Comparison of ENCODE assay signal across 13 cellular contexts in the genomic region with DNA sequence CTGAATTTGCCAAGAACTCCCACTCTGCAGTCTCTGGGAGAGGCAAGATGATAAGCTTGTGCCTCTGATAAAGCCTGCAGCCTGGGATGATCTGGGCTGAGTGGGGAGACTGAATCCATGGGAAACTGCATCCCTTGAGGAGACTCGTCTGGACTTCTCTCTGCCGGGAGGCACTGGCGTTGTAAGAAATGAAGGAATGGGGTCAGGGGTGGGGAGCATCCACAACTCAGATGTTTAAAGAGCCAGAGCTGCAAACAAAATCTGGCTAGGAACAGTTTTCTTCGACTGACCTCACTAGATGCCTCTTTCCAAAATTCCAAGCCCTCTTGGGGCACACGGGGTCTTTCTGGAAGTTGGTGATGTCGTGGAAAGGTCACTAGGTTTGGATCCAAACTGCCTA.
"Had no signal": no experiment of that assay in that cellular context is flagged by ENCODE, and none has a peak within 500 bp of the region (broad histone marks: within the 10 kb centered on the region; RNA-seq: fewer than 3 reads in every experiment).

No MANE protein-coding gene starts in this region.

- H3K36me3 ChIP-seq: ascending aorta had no signal

- H3K9me3 ChIP-seq: ascending aorta had no signal

- DNase-seq: activated CD4-positive, alpha-beta T cell treated with anti-CD3 and anti-CD28 coated beads for 48 hours; activated CD8-positive, alpha-beta memory T cell treated with anti-CD3 and anti-CD28 coated beads, Interleukin-2, amount 50 U/mL, for 48 hours; activated CD8-positive, alpha-beta T cell treated with anti-CD3 and anti-CD28 coated beads, Interleukin-2, amount 10 ng/mL, durations not matched to agents 7 days and 5 days; activated naive CD8-positive, alpha-beta T cell treated with anti-CD3 and anti-CD28 coated beads, Interleukin-2, amount 10 ng/mL, durations not matched to agents 7 days and 5 days; caudate nucleus; effector CD8-positive, alpha-beta T cell; stimulated activated CD4-positive, alpha-beta T cell treated with anti-CD3 and anti-CD28 coated beads, Interleukin-4, amount 100 ng/mL, for 4 hours; trophoblast cell had no signal

- H3K36me3 Mint-ChIP-seq: activated naive CD8-positive, alpha-beta T cell treated with anti-CD3 and anti-CD28 coated beads, Interleukin-2, amount 10 ng/mL, durations not matched to agents 7 days and 5 days; WTC11 had no signal

- H3K27ac Mint-ChIP-seq: activated CD8-positive, alpha-beta T cell treated with anti-CD3 and anti-CD28 coated beads, Interleukin-2, amount 10 ng/mL, durations not matched to agents 7 days and 5 days; activated naive CD8-positive, alpha-beta T cell treated with anti-CD3 and anti-CD28 coated beads, Interleukin-2, amount 10 ng/mL, durations not matched to agents 7 days and 5 days; T-helper 1 cell treated with Interleukin-12 subunit alpha and Interleukin-12 subunit beta and Interleukin-4 antibody, amounts not matched to agents 30 μg/mL and 1 μg/mL, for 36 hours; WTC11 had no signal

- H3K4me1 Mint-ChIP-seq: activated naive CD8-positive, alpha-beta T cell treated with anti-CD3 and anti-CD28 coated beads, Interleukin-2, amount 10 ng/mL, durations not matched to agents 7 days and 5 days had no signal

- H3K4me3 Mint-ChIP-seq: activated CD8-positive, alpha-beta T cell treated with anti-CD3 and anti-CD28 coated beads, Interleukin-2, amount 10 ng/mL, durations not matched to agents 7 days and 5 days; activated naive CD8-positive, alpha-beta T cell treated with anti-CD3 and anti-CD28 coated beads, Interleukin-2, amount 10 ng/mL, durations not matched to agents 7 days and 5 days; T-helper 1 cell treated with Interleukin-12 subunit alpha and Interleukin-12 subunit beta and Interleukin-4 antibody, amounts not matched to agents 30 μg/mL and 1 μg/mL, for 36 hours; WTC11 had no signal

- H3K27me3 ChIP-seq: ascending aorta had no signal

- H3K4me3 ChIP-seq: ascending aorta, coronary artery, skin epidermis had no signal

- H3K27ac ChIP-seq: ascending aorta, coronary artery, skin epidermis had no signal

- ATAC-seq: activated CD8-positive, alpha-beta T cell treated with anti-CD3 and anti-CD28 coated beads, Interleukin-2, amount 10 ng/mL, durations not matched to agents 7 days and 5 days; WTC11 had no signal
